In genomic region chr20:35791823-35792222, GRCh38 we compare ENCODE assay signal across 9 cellular contexts. TPM values are rescaled to one million over a fixed set of nuclear protein-coding genes. Genes with fewer than 3 reads are reported as not detected.
A peak's percentile ranks its signal among the peaks of the same experiment; 100 is the strongest.
DNase-seq lines count a peak whose midpoint lies in the region; ATAC-seq and TF ChIP-seq lines count a peak whose summit lies in the region.
"Had no signal": no experiment of that assay in that cellular context is flagged by ENCODE, and none has a peak within 500 bp of the region (broad histone marks: within the 10 kb centered on the region; RNA-seq: fewer than 3 reads in every experiment).

No MANE protein-coding gene starts in this region.

- no peaks in the 10 kb centered on the region for H3K9me3 ChIP-seq in upper lobe of left lung

- intact Hi-C loops in left cardiac atrium (cut with DNase I) (no loop called here), Right ventricle myocardium inferior (cut with DNase I) (no loop called here)

- DNase-seq in left cardiac atrium: no peak
- no peak for DNase-seq in Right ventricle myocardium inferior (ENCODE audit: missing footprints)
- no peak for DNase-seq in immature natural killer cell
- peak in 1 of 2 donors; percentile 25 for DNase-seq in upper lobe of left lung
- no peak for DNase-seq in HK-2 (ENCODE audit: unreplicated experiment)
- DNase-seq in NCI-H187 treated with DMSO at 0.1 percent for 48 hours (lab: John Stamatoyannopoulos, UW): no peak
- DNase-seq: Calu3 had no signal

- no peak for TF ChIP-seq POLR2A in upper lobe of left lung (IDR thresholded peaks at IDR 0.05)

- H3K4me3 Mint-ChIP-seq in activated T-helper 17 cell treated with anti-CD3 and anti-CD28 coated beads, Interleukin-2, amount 50 U/mL, for 72 hours: peak overlapping the region; percentile 6
- no peak overlapping the region for H3K4me3 Mint-ChIP-seq in immature natural killer cell

- H3K27ac ChIP-seq in upper lobe of left lung: peak overlapping the region; percentile 50 to 75 (median 60)

- peaks cover 21% of the 10 kb centered on the region for H3K36me3 Mint-ChIP-seq in activated T-helper 17 cell treated with anti-CD3 and anti-CD28 coated beads, Interleukin-2, amount 50 U/mL, for 72 hours (ENCODE audit: low read depth)
- H3K36me3 Mint-ChIP-seq in immature natural killer cell: peaks cover 0 to 3% (median 0%) of the 10 kb centered on the region in 3 donors

- no peak for TF ChIP-seq EP300 in upper lobe of left lung (IDR thresholded peaks at IDR 0.05)

- ATAC-seq in left cardiac atrium (peak; percentile 46 to 59), Right ventricle myocardium inferior (no peak), upper lobe of left lung (ENCODE audit: low FRiP score in 2 of 2) (peak; percentile 17 to 84), HG02623 (IDR thresholded peaks at IDR 0.05; ENCODE audit: unreplicated experiment) (no peak)
- peak; percentile 84 for ATAC-seq in activated T-helper 17 cell treated with anti-CD3 and anti-CD28 coated beads, Interleukin-2, amount 50 U/mL, for 72 hours (replicated peaks)

- peak overlapping the region; percentile 71 for H3K27ac Mint-ChIP-seq in activated T-helper 17 cell treated with anti-CD3 and anti-CD28 coated beads, Interleukin-2, amount 50 U/mL, for 72 hours
- H3K27ac Mint-ChIP-seq in immature natural killer cell: peak overlapping the region in 4 of 6 donors; percentile 19 to 51 (median 39)

- 32 to 54% methylated on average over 3 of the region's 3 CpGs for WGBS in upper lobe of left lung, 2 donors

- H3K27me3 Mint-ChIP-seq in activated T-helper 17 cell treated with anti-CD3 and anti-CD28 coated beads, Interleukin-2, amount 50 U/mL, for 72 hours: no peaks in the 10 kb centered on the region
- H3K27me3 Mint-ChIP-seq in immature natural killer cell (ENCODE audit: low read depth in 3 of 3): peaks cover 0 to 2% (median 1%) of the 10 kb centered on the region in 3 donors

- H3K4me1 Mint-ChIP-seq in activated T-helper 17 cell treated with anti-CD3 and anti-CD28 coated beads, Interleukin-2, amount 50 U/mL, for 72 hours: peaks cover 11% of the 10 kb centered on the region
- H3K4me1 Mint-ChIP-seq in immature natural killer cell: peaks cover 21 to 41% of the 10 kb centered on the region in 2 donors

- H3K4me1 ChIP-seq in upper lobe of left lung: peaks cover 4 to 25% (median 22%) of the 10 kb centered on the region in 4 donors

- no peaks in the 10 kb centered on the region for H3K9me3 Mint-ChIP-seq in activated T-helper 17 cell treated with anti-CD3 and anti-CD28 coated beads, Interleukin-2, amount 50 U/mL, for 72 hours
- no peaks in the 10 kb centered on the region for H3K9me3 Mint-ChIP-seq in immature natural killer cell

- no peak overlapping the region for H3K4me3 ChIP-seq in upper lobe of left lung

- peaks cover 0 to 4% (median 0%) of the 10 kb centered on the region in 4 donors for H3K36me3 ChIP-seq in upper lobe of left lung

- no peaks in the 10 kb centered on the region for H3K27me3 ChIP-seq in upper lobe of left lung

- no peak for TF ChIP-seq CTCF in upper lobe of left lung (IDR thresholded peaks at IDR 0.05)

RNA-seq across cellular contexts. Expression of gene PHF20, which starts 20.0 kb away (rescaled TPM):
- total RNA-seq in left cardiac atrium (10 to 100 TPM; 45.5 to 50.5 TPM), Right ventricle myocardium inferior (36.7 TPM), upper lobe of left lung (10 to 100 TPM; 29.9 to 65.9 (median 42.5) TPM)
- total RNA-seq in activated T-helper 17 cell treated with anti-CD3 and anti-CD28 coated beads, Interleukin-2, amount 50 U/mL, for 72 hours: 10 to 100 TPM; 70.3 to 73.0 TPM
- polyA plus RNA-seq in immature natural killer cell: 100 to 1,000 TPM in 2 of 3 donors, 10 to 100 TPM in 1; 92.6 to 140 (median 112) TPM

RNA-seq across cellular contexts. Expression of gene RBM39, which starts 49.8 kb away (rescaled TPM):
- 100 to 1,000 TPM; 143 to 172 TPM for total RNA-seq in left cardiac atrium
- 133 TPM for total RNA-seq in Right ventricle myocardium inferior
- total RNA-seq in activated T-helper 17 cell treated with anti-CD3 and anti-CD28 coated beads, Interleukin-2, amount 50 U/mL, for 72 hours: 100 to 1,000 TPM; 295 to 359 TPM
- polyA plus RNA-seq in immature natural killer cell: 100 to 1,000 TPM; 120 to 203 (median 142) TPM
- total RNA-seq in upper lobe of left lung: 100 to 1,000 TPM; 220 to 925 (median 266) TPM

Comparison
In these comparisons a context has a peak if more than half of its experiments do, and no peak if none do; other contexts are left out.
1. ATAC-seq: peak in left cardiac atrium (2 of 2), activated T-helper 17 cell treated with anti-CD3 and anti-CD28 coated beads, Interleukin-2, amount 50 U/mL, for 72 hours (single experiment) and upper lobe of left lung (2 of 2); none in Right ventricle myocardium inferior (single experiment) and HG02623 (single experiment).